ENCODE assay signal across 1 cellular context in genomic region chrX:2967584-2967983, GRCh38.
TF ChIP-seq lines count a peak whose summit lies in the region.

No MANE protein-coding gene starts in this region.

TF ChIP-seq in GM23338, 12 proteins besides CTCF, POLR2A, EP300 and RAD21:
- TF ChIP-seq CREB1 (CRISPR knock-in tag; IDR thresholded peaks at IDR 0.05; ENCODE audit: low read depth) (no peak), ZNF462 (CRISPR knock-in tag; IDR thresholded peaks at IDR 0.05) (no peak)
